ENCODE assay signal across 23 cellular contexts in genomic region chr17:38848939-38849563, GRCh38. TPM values are rescaled to one million over a fixed set of nuclear protein-coding genes. Genes with fewer than 3 reads are reported as not detected.
A peak's percentile ranks its signal among the peaks of the same experiment; 100 is the strongest.
DNase-seq lines count a peak whose midpoint lies in the region; ATAC-seq and TF ChIP-seq lines count a peak whose summit lies in the region.
"Had no signal": no experiment of that assay in that cellular context is flagged by ENCODE, and none has a peak within 500 bp of the region (broad histone marks: within the 10 kb centered on the region; RNA-seq: fewer than 3 reads in every experiment).

No MANE protein-coding gene starts in this region.

- H3K27me3 Mint-ChIP-seq in activated T-cell treated with anti-CD3 and anti-CD28 coated beads, Interleukin-2, amount 50 U/mL, for 72 hours (ENCODE audit: low read depth), result no peaks in the 10 kb centered on the region
- no peaks in the 10 kb centered on the region; the same call in 1 of the 2 replicates for H3K27me3 Mint-ChIP-seq in H9 (ENCODE audit: low read depth)
- no peaks in the 10 kb centered on the region for H3K27me3 Mint-ChIP-seq in activated T-helper 17 cell treated with anti-CD3 and anti-CD28 coated beads, Interleukin-2, amount 50 U/mL, for 72 hours
- no peaks in the 10 kb centered on the region for H3K27me3 Mint-ChIP-seq in natural killer cell (ENCODE audit: low read depth in 2 of 2)
- H3K27me3 Mint-ChIP-seq: activated CD8-positive, alpha-beta memory T cell treated with anti-CD3 and anti-CD28 coated beads, Interleukin-2, amount 10 ng/mL, durations not matched to agents 7 days and 5 days had no signal

- no peak overlapping the region for H3K4me3 ChIP-seq in uterus
- H3K4me3 ChIP-seq: hepatocyte, lower lobe of right lung had no signal

- H3K27ac ChIP-seq in H9 (ENCODE audit: insufficient read length, low read depth, low read length) (no peak overlapping the region), uterus (no peak overlapping the region)
- H3K27ac ChIP-seq: hepatocyte, lower lobe of right lung had no signal

- no peak overlapping the region for H2BK12ac ChIP-seq in H9 (ENCODE audit: insufficient read length, low read depth, low read length)

- H3K9ac ChIP-seq in H9 (ENCODE audit: extremely low read depth, insufficient read length, low read length), result no peak overlapping the region

- H2AK5ac ChIP-seq in H9 (ENCODE audit: insufficient read length, low read length), result no peak overlapping the region

- H4K8ac ChIP-seq in H9 (replicated peaks; ENCODE audit: insufficient read length, low read depth, low read length), result no peak overlapping the region

- peaks cover 31 to 50% of the 10 kb centered on the region in 2 donors for H3K36me3 Mint-ChIP-seq in activated T-cell treated with anti-CD3 and anti-CD28 coated beads, Interleukin-2, amount 50 U/mL, for 72 hours (ENCODE audit: insufficient read depth in 2 of 2)
- H3K36me3 Mint-ChIP-seq in H9 (ENCODE audit: insufficient read depth in 1 of 3, low read depth in 3 of 3) (peaks cover 62 to 67% (median 63%) of the 10 kb centered on the region in 3 experiments), natural killer cell (peaks cover 23% of the 10 kb centered on the region)
- H3K36me3 Mint-ChIP-seq in activated T-helper 17 cell treated with anti-CD3 and anti-CD28 coated beads, Interleukin-2, amount 50 U/mL, for 72 hours (ENCODE audit: low read depth), result peaks cover 76% of the 10 kb centered on the region

- H3K18ac ChIP-seq in H9 (ENCODE audit: insufficient read length, low read depth, low read length), result no peak overlapping the region

- no peak overlapping the region for H3K4me3 Mint-ChIP-seq in activated T-cell treated with anti-CD3 and anti-CD28 coated beads, Interleukin-2, amount 50 U/mL, for 72 hours
- H3K4me3 Mint-ChIP-seq in H9 (no peak overlapping the region), natural killer cell (no peak overlapping the region)
- H3K4me3 Mint-ChIP-seq in activated T-helper 17 cell treated with anti-CD3 and anti-CD28 coated beads, Interleukin-2, amount 50 U/mL, for 72 hours, result peak overlapping the region; percentile 17
- H3K4me3 Mint-ChIP-seq: activated CD8-positive, alpha-beta memory T cell treated with anti-CD3 and anti-CD28 coated beads, Interleukin-2, amount 10 ng/mL, durations not matched to agents 7 days and 5 days; CD8-positive, alpha-beta T cell; T-helper 2 cell treated with Interferon-gamma antibody and Interleukin-4, amounts not matched to agents 5 μg/mL and 100 μg/mL, for 36 hours had no signal

- peaks cover 42% of the 10 kb centered on the region for H3K4me1 Mint-ChIP-seq in activated T-cell treated with anti-CD3 and anti-CD28 coated beads, Interleukin-2, amount 50 U/mL, for 72 hours (ENCODE audit: low read depth)
- H3K4me1 Mint-ChIP-seq in H9 (peaks cover 18 to 26% of the 10 kb centered on the region in 2 experiments), natural killer cell (peaks cover 40 to 42% of the 10 kb centered on the region in 2 donors)
- peaks cover 25% of the 10 kb centered on the region for H3K4me1 Mint-ChIP-seq in activated T-helper 17 cell treated with anti-CD3 and anti-CD28 coated beads, Interleukin-2, amount 50 U/mL, for 72 hours

- no peaks in the 10 kb centered on the region for H3K36me3 ChIP-seq in uterus

- H3K23me2 ChIP-seq in H9 (ENCODE audit: insufficient read length, low read depth, low read length, poor library complexity, severe bottlenecking), result peaks cover 12% of the 10 kb centered on the region

- H3K4me2 ChIP-seq in H9 (ENCODE audit: insufficient read depth, insufficient read length, low read length), result no peak overlapping the region
- H3K4me2 ChIP-seq: hepatocyte had no signal

- ATAC-seq in activated T-cell treated with anti-CD3 and anti-CD28 coated beads, Interleukin-2, amount 50 U/mL, for 72 hours (replicated peaks in 1 of 2), result no peak
- no peak for ATAC-seq in activated T-helper 17 cell treated with anti-CD3 and anti-CD28 coated beads, Interleukin-2, amount 50 U/mL, for 72 hours (replicated peaks)
- no peak for ATAC-seq in natural killer cell
- no peak for ATAC-seq in HG03571 (IDR thresholded peaks at IDR 0.05; ENCODE audit: unreplicated experiment)
- ATAC-seq: activated CD8-positive, alpha-beta memory T cell treated with anti-CD3 and anti-CD28 coated beads, Interleukin-2, amount 10 ng/mL, durations not matched to agents 7 days and 5 days; CD8-positive, alpha-beta T cell; lower lobe of right lung had no signal

- H3K23ac ChIP-seq in H9 (ENCODE audit: insufficient read length, low read depth, low read length), result no peak overlapping the region

- no peak overlapping the region for H2BK120ac ChIP-seq in H9 (ENCODE audit: low read depth, low read length, poor library complexity, severe bottlenecking)

- no peak overlapping the region for H4K5ac ChIP-seq in H9 (ENCODE audit: insufficient read length, low read depth, low read length)

- H2BK20ac ChIP-seq in H9 (ENCODE audit: low read depth, low read length, poor library complexity, severe bottlenecking), result no peak overlapping the region

- H4K91ac ChIP-seq in H9 (ENCODE audit: insufficient read length, low read depth, low read length), result no peak overlapping the region

- TF ChIP-seq CTCF in H9 (conservative IDR thresholded peaks at IDR 0.05), result no peak
- TF ChIP-seq CTCF in natural killer cell (IDR thresholded peaks at IDR 0.05), result no peak
- TF ChIP-seq CTCF in uterus (IDR thresholded peaks at IDR 0.05), result no peak

- no peaks in the 10 kb centered on the region for H3K9me3 ChIP-seq in H9 (ENCODE audit: control insufficient read depth, low read depth, low read length)
- H3K9me3 ChIP-seq in uterus, result no peaks in the 10 kb centered on the region
- H3K9me3 ChIP-seq: lower lobe of right lung had no signal

- no peak overlapping the region for H3K14ac ChIP-seq in H9 (ENCODE audit: insufficient read depth, low read length)

- 100% methylated on average over 2 of the region's 15 CpGs for WGBS in H9 (ENCODE audit: extremely low coverage, insufficient read length, low lambda C conversion rate)

- H3K4ac ChIP-seq in H9 (ENCODE audit: low read depth, low read length), result no peak overlapping the region

- H3K79me2 ChIP-seq in H9 (ENCODE audit: insufficient read depth, low read length), result peaks cover 22% of the 10 kb centered on the region

- no peak overlapping the region for H2AFZ ChIP-seq in H9 (ENCODE audit: low read length)
- H2AFZ ChIP-seq: hepatocyte had no signal

- intact Hi-C loops in natural killer cell (cut with micrococcal nuclease), result no loop called here
- intact Hi-C loops in uterus (cut with DNase I; ENCODE audit: low total_unique reads), result no loop called here

- TF ChIP-seq POLR2A in uterus (IDR thresholded peaks at IDR 0.05), result no peak

- no peak overlapping the region for H3K56ac ChIP-seq in H9 (ENCODE audit: insufficient read length, low read depth, low read length)

- no peak overlapping the region for H2BK5ac ChIP-seq in H9 (ENCODE audit: insufficient read length, low read length)

- H3K79me1 ChIP-seq in H9 (ENCODE audit: insufficient read depth, low read depth, low read length, poor library complexity, severe bottlenecking), result peaks cover 9% of the 10 kb centered on the region

- H3K9me3 Mint-ChIP-seq in activated T-cell treated with anti-CD3 and anti-CD28 coated beads, Interleukin-2, amount 50 U/mL, for 72 hours, result no peaks in the 10 kb centered on the region
- H3K9me3 Mint-ChIP-seq in H9, result peaks cover 3 to 4% of the 10 kb centered on the region in 2 experiments; a peak in 1 of 5 replicates
- H3K9me3 Mint-ChIP-seq in activated T-helper 17 cell treated with anti-CD3 and anti-CD28 coated beads, Interleukin-2, amount 50 U/mL, for 72 hours, result no peaks in the 10 kb centered on the region
- no peaks in the 10 kb centered on the region for H3K9me3 Mint-ChIP-seq in natural killer cell
- H3K9me3 Mint-ChIP-seq: brain; CD8-positive, alpha-beta T cell; T-helper 2 cell treated with Interferon-gamma antibody and Interleukin-4, amounts not matched to agents 5 μg/mL and 100 μg/mL, for 36 hours had no signal

- no peak overlapping the region for H2BK15ac ChIP-seq in H9 (ENCODE audit: low read depth, low read length)

- DNase-seq in activated T-cell treated with anti-CD3 and anti-CD28 coated beads, Interleukin-2, amount 50 U/mL, for 72 hours, result no peak
- DNase-seq in activated T-cell treated with anti-CD3 and anti-CD28 coated beads, Interleukin-2, amount 50 U/mL, for 48 hours, result no peak
- DNase-seq in H9 (no peak), natural killer cell (no peak), uterus (no peak), amniotic stem cell (lab: John Stamatoyannopoulos, UW) (no peak)
- DNase-seq: activated CD8-positive, alpha-beta memory T cell treated with anti-CD3 and anti-CD28 coated beads, Interleukin-2, amount 10 ng/mL, durations not matched to agents 7 days and 5 days; activated naive CD4-positive, alpha-beta T cell; CD8-positive, alpha-beta T cell; cortex of kidney; DMS79; islet precursor cell; lower lobe of right lung; NCI-H1092; NCI-H524 treated with DMSO at 0.1 percent for 48 hours; occipital lobe; SHP77 treated with DMSO at 0.1 percent for 48 hours; stimulated activated CD4-positive, alpha-beta T cell treated with anti-CD3 and anti-CD28 coated beads, Interleukin-12 subunit alpha, Interleukin-12 subunit beta, amount 100 ng/mL, for 4 hours had no signal

- no peak overlapping the region for H3T11ph ChIP-seq in H9 (ENCODE audit: low read length)

- no peaks in the 10 kb centered on the region for H4K20me1 ChIP-seq in H9 (ENCODE audit: control insufficient read depth, insufficient read depth, insufficient read length)

- H3K4me1 ChIP-seq in H9 (ENCODE audit: insufficient read depth, low read length) (0 out of 2 replicates have a peak, but pooled peaks cover 2% of the 10 kb centered on the region), uterus (no peaks in the 10 kb centered on the region)

- H3K27ac Mint-ChIP-seq in activated T-cell treated with anti-CD3 and anti-CD28 coated beads, Interleukin-2, amount 50 U/mL, for 72 hours, result peak overlapping the region; percentile 51
- H3K27ac Mint-ChIP-seq in H9 (peak overlapping the region in 2 of 3 experiments; percentile 44 to 59; a peak in 2 of 7 replicates), natural killer cell (peak overlapping the region; percentile 10 to 21)
- H3K27ac Mint-ChIP-seq in activated T-helper 17 cell treated with anti-CD3 and anti-CD28 coated beads, Interleukin-2, amount 50 U/mL, for 72 hours, result no peak overlapping the region
- H3K27ac Mint-ChIP-seq: activated CD8-positive, alpha-beta memory T cell treated with anti-CD3 and anti-CD28 coated beads, Interleukin-2, amount 10 ng/mL, durations not matched to agents 7 days and 5 days; brain; CD8-positive, alpha-beta T cell; T-helper 2 cell treated with Interferon-gamma antibody and Interleukin-4, amounts not matched to agents 5 μg/mL and 100 μg/mL, for 36 hours had no signal

- H3K27me3 ChIP-seq in H9 (ENCODE audit: insufficient read depth, low read length), result no peaks in the 10 kb centered on the region
- no peaks in the 10 kb centered on the region for H3K27me3 ChIP-seq in uterus
- H3K27me3 ChIP-seq: hepatocyte had no signal

RNA-seq across cellular contexts. Expression of gene RPL23, which starts 4.5 kb away (rescaled TPM):
- 1,000 to 10,000 TPM; 1,230 to 1,505 TPM for total RNA-seq in activated T-cell treated with anti-CD3 and anti-CD28 coated beads, Interleukin-2, amount 50 U/mL, for 72 hours
- 2,040 and 2,084 TPM in 2 replicates for total RNA-seq in H9 (2021)
- 1,000 to 10,000 TPM; 1,686 to 2,077 TPM for total RNA-seq in activated T-helper 17 cell treated with anti-CD3 and anti-CD28 coated beads, Interleukin-2, amount 50 U/mL, for 72 hours
- total RNA-seq in natural killer cell, result 100 to 1,000 TPM; 752 to 934 (median 923) TPM
- total RNA-seq in uterus, result 1,000 to 10,000 TPM; 1,418 to 5,044 (median 2,630) TPM

RNA-seq across cellular contexts. Expression of gene LASP1, which starts 20.8 kb away (rescaled TPM):
- 100 to 1,000 TPM; 160 to 172 TPM for total RNA-seq in activated T-cell treated with anti-CD3 and anti-CD28 coated beads, Interleukin-2, amount 50 U/mL, for 72 hours
- total RNA-seq in H9 (2021) (121 and 122 TPM in 2 replicates), natural killer cell (100 to 1,000 TPM; 293 to 363 (median 340) TPM), uterus (100 to 1,000 TPM in 1 of 4 donors, 10 to 100 TPM in 3; 21.2 to 119 (median 58.2) TPM)
- total RNA-seq in activated T-helper 17 cell treated with anti-CD3 and anti-CD28 coated beads, Interleukin-2, amount 50 U/mL, for 72 hours, result 100 to 1,000 TPM; 116 to 172 TPM

RNA-seq across cellular contexts. Expression of gene CWC25, which starts 23.9 kb away (rescaled TPM):
- total RNA-seq in activated T-cell treated with anti-CD3 and anti-CD28 coated beads, Interleukin-2, amount 50 U/mL, for 72 hours, result 10 to 100 TPM; 29.7 to 33.5 TPM
- total RNA-seq in H9 (2021) (15.4 and 15.9 TPM in 2 replicates), natural killer cell (10 to 100 TPM; 63.8 to 79.4 (median 74.4) TPM), uterus (10 to 100 TPM in 3 of 4 donors, 1 to 10 TPM in 1; 9.1 to 26.2 (median 18.1) TPM)
- total RNA-seq in activated T-helper 17 cell treated with anti-CD3 and anti-CD28 coated beads, Interleukin-2, amount 50 U/mL, for 72 hours, result 10 to 100 TPM; 28.1 to 37.1 TPM

RNA-seq across cellular contexts. Expression of gene PIP4K2B, which starts 49.7 kb away (rescaled TPM):
- total RNA-seq in activated T-cell treated with anti-CD3 and anti-CD28 coated beads, Interleukin-2, amount 50 U/mL, for 72 hours, result 10 to 100 TPM; 32.7 to 34.3 TPM
- total RNA-seq in H9 (2021) (61.9 and 62.9 TPM in 2 replicates), natural killer cell (10 to 100 TPM; 26.8 to 36.8 (median 36.3) TPM), uterus (10 to 100 TPM; 23.2 to 89.5 (median 42.3) TPM)
- total RNA-seq in activated T-helper 17 cell treated with anti-CD3 and anti-CD28 coated beads, Interleukin-2, amount 50 U/mL, for 72 hours, result 10 to 100 TPM; 37.1 to 43.8 TPM
